In genomic region chr6:31898200-31899011, GRCh38 we compare ENCODE assay signal across 2 cellular contexts.
TF ChIP-seq lines count a peak whose summit lies in the region.

No MANE protein-coding gene starts in this region.

TF ChIP-seq in WTC11, 78 proteins besides CTCF, POLR2A, EP300 and RAD21:
- no peak for TF ChIP-seq E2F4 (CRISPR knock-in tag; IDR thresholded peaks at IDR 0.05; ENCODE audit: borderline replicate concordance, low read depth)
- 0 out of 2 replicates have a peak, but pooled peaks have one; percentile 26 for TF ChIP-seq ZNF532 (CRISPR knock-in tag; IDR thresholded peaks at IDR 0.05; ENCODE audit: borderline replicate concordance)

TF ChIP-seq in endothelial cell of umbilical vein, 7 proteins besides CTCF, POLR2A, EP300 and RAD21:
- no peak for TF ChIP-seq MYC (IDR thresholded peaks at IDR 0.05; ENCODE audit: low read depth, low read length)
- no peak for TF ChIP-seq POLR2AphosphoS5 (IDR thresholded peaks at IDR 0.05; ENCODE audit: insufficient read depth, low read depth, low read length)
- TF ChIP-seq FOS (IDR thresholded peaks at IDR 0.05; ENCODE audit: borderline replicate concordance, insufficient read depth, low read length), result no peak
- no peak for TF ChIP-seq JUN (IDR thresholded peaks at IDR 0.05; ENCODE audit: borderline replicate concordance, insufficient read depth, insufficient read length, low read depth)
- no peak for TF ChIP-seq MAX (IDR thresholded peaks at IDR 0.05; ENCODE audit: insufficient read depth, insufficient read length)
- no peak for TF ChIP-seq EZH2 (IDR thresholded peaks at IDR 0.05; ENCODE audit: borderline replicate concordance, low read depth, low read length, severe bottlenecking)
- no peak for TF ChIP-seq GATA2 (IDR thresholded peaks at IDR 0.05; ENCODE audit: insufficient read depth, insufficient read length, low read depth, low read length)
